11 cellular contexts compared by ENCODE assay signal in genomic region chr1:22814176-22815042, GRCh38.
DNase-seq lines count a peak whose midpoint lies in the region; ATAC-seq and TF ChIP-seq lines count a peak whose summit lies in the region.
"Had no signal": no experiment of that assay in that cellular context is flagged by ENCODE, and none has a peak within 500 bp of the region (broad histone marks: within the 10 kb centered on the region; RNA-seq: fewer than 3 reads in every experiment).

No MANE protein-coding gene starts in this region.

- peak overlapping the region; percentile 12; the same call in 1 of the 2 replicates for H2AFZ ChIP-seq in Karpas-422 (ENCODE audit: low read length)

- no TSS peak for BruUV-seq in Panc1 (replicated peaks; lab: Mats Ljungman, UMichigan)

- H3K36me3 Mint-ChIP-seq in CD4-positive, alpha-beta T cell (ENCODE audit: low read depth): no peaks in the 10 kb centered on the region
- H3K36me3 Mint-ChIP-seq: activated CD8-positive, alpha-beta memory T cell treated with anti-CD3 and anti-CD28 coated beads, Interleukin-2, amount 10 ng/mL, durations not matched to agents 7 days and 5 days; natural killer cell; T-cell had no signal

- POLR2A ChIA-PET in Panc1 (lab: Charles Lee) (no interaction called here), RWPE1 (lab: Yijun Ruan, JAX; ENCODE audit: low non-redundant PET) (no interaction called here)
- POLR2A ChIA-PET in CD4-positive, alpha-beta T cell (lab: Charles Lee): no interaction called here

- H3K9me3 Mint-ChIP-seq in CD4-positive, alpha-beta T cell: no peaks in the 10 kb centered on the region
- H3K9me3 Mint-ChIP-seq: natural killer cell, T-cell had no signal

- no peak overlapping the region for H3K27ac Mint-ChIP-seq in CD4-positive, alpha-beta T cell
- H3K27ac Mint-ChIP-seq: activated CD8-positive, alpha-beta memory T cell treated with anti-CD3 and anti-CD28 coated beads, Interleukin-2, amount 10 ng/mL, durations not matched to agents 7 days and 5 days; natural killer cell; T-cell had no signal

- H3K4me3 Mint-ChIP-seq in CD4-positive, alpha-beta T cell: no peak overlapping the region
- H3K4me3 Mint-ChIP-seq: activated CD8-positive, alpha-beta memory T cell treated with anti-CD3 and anti-CD28 coated beads, Interleukin-2, amount 10 ng/mL, durations not matched to agents 7 days and 5 days; natural killer cell; T-cell had no signal

- peak overlapping the region; percentile 60; the same call in 1 of the 2 replicates for H3K27ac ChIP-seq in Karpas-422 (ENCODE audit: low read length)
- H3K27ac ChIP-seq in Panc1 (ENCODE audit: low read length): no peak overlapping the region
- no peak overlapping the region for H3K27ac ChIP-seq in CD4-positive, alpha-beta T cell (ENCODE audit: low read depth, low read length)
- no peak overlapping the region for H3K27ac ChIP-seq in RWPE1

- H3K36me3 ChIP-seq in Karpas-422 (ENCODE audit: insufficient read depth, low read length): no peaks in the 10 kb centered on the region
- no peaks in the 10 kb centered on the region for H3K36me3 ChIP-seq in Panc1 (ENCODE audit: control insufficient read depth, insufficient read depth, low read length)

- TF ChIP-seq CTCF in Panc1 (IDR thresholded peaks at IDR 0.05) (no peak), RWPE1 (conservative IDR thresholded peaks at IDR 0.05; ENCODE audit: low read depth) (no peak)
- no peak for TF ChIP-seq CTCF in CD4-positive, alpha-beta T cell (IDR thresholded peaks at IDR 0.05)

- no peaks in the 10 kb centered on the region for H3K27me3 ChIP-seq in Karpas-422 (ENCODE audit: low read length)
- H3K27me3 ChIP-seq in Panc1 (ENCODE audit: control insufficient read depth, insufficient read depth, low read length): no peaks in the 10 kb centered on the region
- no peaks in the 10 kb centered on the region for H3K27me3 ChIP-seq in CD4-positive, alpha-beta T cell (ENCODE audit: control insufficient read depth, insufficient read depth, low read length)

- H3K4me1 ChIP-seq in Karpas-422 (ENCODE audit: low read length): peaks cover 77% of the 10 kb centered on the region
- no peaks in the 10 kb centered on the region for H3K4me1 ChIP-seq in Panc1 (ENCODE audit: control insufficient read depth, insufficient read depth, low read length)

- DNase-seq in Karpas-422 (peak; percentile 79), Panc1 (ENCODE audit: low read depth, low spot score) (no peak), hypothalamus (lab: John Stamatoyannopoulos, UW) (peak in 40 of 51 donors; percentile 15 to 90 (median 72)), superior temporal gyrus (ENCODE audit: extremely low spot score) (peak; percentile 65), NCI-H1694 (lab: John Stamatoyannopoulos, UW) (no peak), RWPE1 (ENCODE audit: low spot score) (no peak)
- no peak for DNase-seq in CD4-positive, alpha-beta T cell
- DNase-seq: activated CD8-positive, alpha-beta memory T cell treated with anti-CD3 and anti-CD28 coated beads, Interleukin-2, amount 10 ng/mL, durations not matched to agents 7 days and 5 days; natural killer cell; T-cell had no signal

- intact Hi-C loops in Panc1 (cut with micrococcal nuclease; ENCODE audit: unreplicated experiment): no loop called here
- intact Hi-C loops in CD4-positive, alpha-beta T cell (cut with DNase I, micrococcal nuclease): no loop called here

- no peaks in the 10 kb centered on the region for H3K4me1 Mint-ChIP-seq in CD4-positive, alpha-beta T cell (ENCODE audit: low read depth)
- H3K4me1 Mint-ChIP-seq: activated CD8-positive, alpha-beta memory T cell treated with anti-CD3 and anti-CD28 coated beads, Interleukin-2, amount 10 ng/mL, durations not matched to agents 7 days and 5 days; T-cell had no signal

- no peaks in the 10 kb centered on the region for H3K9me2 ChIP-seq in Karpas-422 (replicated peaks; ENCODE audit: insufficient read depth, low read length)

- peak overlapping the region; percentile 46 for H3K9ac ChIP-seq in Karpas-422 (ENCODE audit: low read length)

- H3K4me3 ChIP-seq in Karpas-422 (ENCODE audit: low read length): no peak overlapping the region
- no peak overlapping the region for H3K4me3 ChIP-seq in Panc1 (ENCODE audit: low read depth in 2 of 2, low read length in 2 of 2)

- no peaks in the 10 kb centered on the region for H4K20me1 ChIP-seq in Karpas-422 (ENCODE audit: insufficient read depth, low read depth, low read length)

- no peaks in the 10 kb centered on the region for H3K79me2 ChIP-seq in Karpas-422 (ENCODE audit: low read length)

- no peaks in the 10 kb centered on the region for H3K9me3 ChIP-seq in Karpas-422 (ENCODE audit: low read length)
- no peaks in the 10 kb centered on the region for H3K9me3 ChIP-seq in Panc1 (ENCODE audit: control insufficient read depth, insufficient read depth, low read depth, low read length)
- H3K9me3 ChIP-seq in CD4-positive, alpha-beta T cell (ENCODE audit: control insufficient read depth, low read length): no peaks in the 10 kb centered on the region

- ATAC-seq in Panc1 (peak; percentile 52; the same call in 1 of the 2 replicates), GM18498 (IDR thresholded peaks at IDR 0.05; ENCODE audit: unreplicated experiment) (no peak)
- ATAC-seq in CD4-positive, alpha-beta T cell (ENCODE audit: poor library complexity): no peak
- ATAC-seq: activated CD8-positive, alpha-beta memory T cell treated with anti-CD3 and anti-CD28 coated beads, Interleukin-2, amount 10 ng/mL, durations not matched to agents 7 days and 5 days; natural killer cell; T-cell had no signal

- H3K4me2 ChIP-seq in Karpas-422 (ENCODE audit: low read depth, low read length, poor library complexity, severe bottlenecking): peak overlapping the region; percentile 13

- H3K27me3 Mint-ChIP-seq in CD4-positive, alpha-beta T cell: no peaks in the 10 kb centered on the region
- H3K27me3 Mint-ChIP-seq: activated CD8-positive, alpha-beta memory T cell treated with anti-CD3 and anti-CD28 coated beads, Interleukin-2, amount 10 ng/mL, durations not matched to agents 7 days and 5 days had no signal

- in situ Hi-C loops in Panc1 (cut with HindIII; ENCODE audit: low pct_unique_long_range_greater_than_20kb, low sequenced_read_pairs): no loop called here

- CTCF ChIA-PET in Panc1 (lab: Charles Lee): no interaction called here
- CTCF ChIA-PET in CD4-positive, alpha-beta T cell (lab: Charles Lee): no interaction called here
- CTCF ChIA-PET in RWPE1 (lab: Yijun Ruan, JAX): no interaction called here

Comparison
In these comparisons a context has a peak if more than half of its experiments do, and no peak if none do; other contexts are left out.
1. DNase-seq: peak in Karpas-422 (single experiment), hypothalamus (40 of 51) and superior temporal gyrus (single experiment); none in Panc1 (single experiment), NCI-H1694 (single experiment), CD4-positive, alpha-beta T cell (0 of 10) and RWPE1 (single experiment).